In genomic region chr3:16150285-16150684, GRCh38 we compare ENCODE assay signal across 12 cellular contexts. TPM values are rescaled to one million over a fixed set of nuclear protein-coding genes. Genes with fewer than 3 reads are reported as not detected.
"Had no signal": no experiment of that assay in that cellular context is flagged by ENCODE, and none has a peak within 500 bp of the region (broad histone marks: within the 10 kb centered on the region; RNA-seq: fewer than 3 reads in every experiment).

No MANE protein-coding gene starts in this region.

- H2AFZ ChIP-seq: hepatocyte had no signal

- H3K4me2 ChIP-seq: hepatocyte had no signal

- H3K36me3 ChIP-seq: lower lobe of right lung had no signal

- DNase-seq: activated CD4-positive, alpha-beta T cell treated with anti-CD3 and anti-CD28 coated beads for 1 hour; activated CD4-positive, alpha-beta T cell treated with anti-CD3 and anti-CD28 coated beads, Interleukin-2, amount 50 U/mL, for 48 hours; activated gamma-delta T cell treated with Interleukin-2 at 50 U/mL for 16 hours; activated T-cell treated with anti-CD3 and anti-CD28 coated beads, Interleukin-2, amount 50 U/mL, for 72 hours; aorta; lower lobe of right lung; naive thymus-derived CD8-positive, alpha-beta T cell; right cardiac atrium had no signal

- H3K27me3 ChIP-seq: hepatocyte had no signal

- H3K4me1 Mint-ChIP-seq: naive thymus-derived CD8-positive, alpha-beta T cell; stimulated activated effector memory CD8-positive, alpha-beta T cell treated with anti-CD3 and anti-CD28 coated beads, Interleukin-12 subunit alpha, Interleukin-12 subunit beta, amount 100 ng/mL, for 72 hours had no signal

- H3K9me3 Mint-ChIP-seq: type B pancreatic cell had no signal

- H3K9me3 ChIP-seq: lower lobe of right lung had no signal

- H3K27ac Mint-ChIP-seq: activated T-cell treated with anti-CD3 and anti-CD28 coated beads, Interleukin-2, amount 50 U/mL, for 72 hours; stimulated activated effector memory CD8-positive, alpha-beta T cell treated with anti-CD3 and anti-CD28 coated beads, Interleukin-12 subunit alpha, Interleukin-12 subunit beta, amount 100 ng/mL, for 72 hours; type B pancreatic cell had no signal

- H3K27ac ChIP-seq: hepatocyte, lower lobe of right lung had no signal

- H3K4me3 ChIP-seq: hepatocyte, lower lobe of right lung had no signal

- H3K79me2 ChIP-seq: hepatocyte had no signal

- H3K4me3 Mint-ChIP-seq: activated T-cell treated with anti-CD3 and anti-CD28 coated beads, Interleukin-2, amount 50 U/mL, for 72 hours; naive thymus-derived CD8-positive, alpha-beta T cell; stimulated activated effector memory CD8-positive, alpha-beta T cell treated with anti-CD3 and anti-CD28 coated beads, Interleukin-12 subunit alpha, Interleukin-12 subunit beta, amount 100 ng/mL, for 72 hours; type B pancreatic cell had no signal

- ATAC-seq: activated T-cell treated with anti-CD3 and anti-CD28 coated beads, Interleukin-2, amount 50 U/mL, for 72 hours; naive thymus-derived CD8-positive, alpha-beta T cell; stimulated activated effector memory CD8-positive, alpha-beta T cell treated with anti-CD3 and anti-CD28 coated beads, Interleukin-12 subunit alpha, Interleukin-12 subunit beta, amount 100 ng/mL, for 72 hours had no signal

- H3K36me3 Mint-ChIP-seq: stimulated activated effector memory CD8-positive, alpha-beta T cell treated with anti-CD3 and anti-CD28 coated beads, Interleukin-12 subunit alpha, Interleukin-12 subunit beta, amount 100 ng/mL, for 72 hours had no signal

RNA-seq across cellular contexts. Expression of gene GALNT15, which starts 24.2 kb away (rescaled TPM):
- total RNA-seq: mononuclear cell; naive thymus-derived CD8-positive, alpha-beta T cell had no signal
